16 cellular contexts compared by ENCODE assay signal in genomic region chr14:80136358-80136757, GRCh38.
DNase-seq lines count a peak whose midpoint lies in the region; ATAC-seq and TF ChIP-seq lines count a peak whose summit lies in the region.
"Had no signal": no experiment of that assay in that cellular context is flagged by ENCODE, and none has a peak within 500 bp of the region (broad histone marks: within the 10 kb centered on the region; RNA-seq: fewer than 3 reads in every experiment).

No MANE protein-coding gene starts in this region.

- peaks cover 3 to 39% (median 22%) of the 10 kb centered on the region in 8 donors for H3K9me3 Mint-ChIP-seq in CD4-positive, alpha-beta memory T cell

- no peaks in the 10 kb centered on the region for H3K4me1 Mint-ChIP-seq in CD4-positive, alpha-beta memory T cell
- H3K4me1 Mint-ChIP-seq: endodermal cell had no signal

- H3K27me3 Mint-ChIP-seq in CD4-positive, alpha-beta memory T cell, result no peaks in the 10 kb centered on the region
- H3K27me3 Mint-ChIP-seq: activated T-cell treated with anti-CD3 and anti-CD28 coated beads, Interleukin-2, amount 50 U/mL, for 24 hours had no signal

- H3K27me3 ChIP-seq in CD4-positive, alpha-beta memory T cell (ENCODE audit: insufficient read depth, low read length), result no peaks in the 10 kb centered on the region
- H3K27me3 ChIP-seq in RWPE2 (ENCODE audit: insufficient read depth, poor library complexity, severe bottlenecking) (no peaks in the 10 kb centered on the region), foreskin keratinocyte (no peaks in the 10 kb centered on the region), BE2C (no peaks in the 10 kb centered on the region), HAP-1 (ENCODE audit: low read depth) (no peaks in the 10 kb centered on the region)
- H3K27me3 ChIP-seq: transverse colon had no signal

- H3K4me1 ChIP-seq in CD4-positive, alpha-beta memory T cell (ENCODE audit: insufficient read depth, low read length), result no peaks in the 10 kb centered on the region
- no peaks in the 10 kb centered on the region for H3K4me1 ChIP-seq in RWPE2 (ENCODE audit: insufficient read depth, poor library complexity, severe bottlenecking)
- no peaks in the 10 kb centered on the region for H3K4me1 ChIP-seq in foreskin keratinocyte
- no peaks in the 10 kb centered on the region for H3K4me1 ChIP-seq in BE2C
- H3K4me1 ChIP-seq in HAP-1, result no peaks in the 10 kb centered on the region
- H3K4me1 ChIP-seq: transverse colon had no signal

- H3K4me3 ChIP-seq in CD4-positive, alpha-beta memory T cell (ENCODE audit: low read length in 2 of 2), result no peak overlapping the region
- no peak overlapping the region for H3K4me3 ChIP-seq in RWPE2 (ENCODE audit: severe bottlenecking)
- H3K4me3 ChIP-seq in BE2C (ENCODE audit: low read depth, low read length), result no peak overlapping the region
- no peak overlapping the region for H3K4me3 ChIP-seq in HAP-1
- H3K4me3 ChIP-seq: transverse colon had no signal

- no peaks in the 10 kb centered on the region for H3K36me3 Mint-ChIP-seq in CD4-positive, alpha-beta memory T cell

- no peak overlapping the region for H3K27ac Mint-ChIP-seq in CD4-positive, alpha-beta memory T cell
- H3K27ac Mint-ChIP-seq: activated T-cell treated with anti-CD3 and anti-CD28 coated beads, Interleukin-2, amount 50 U/mL, for 24 hours; endodermal cell had no signal

- peaks cover 0 to 9% of the 10 kb centered on the region in 2 donors for H3K9me3 ChIP-seq in CD4-positive, alpha-beta memory T cell (ENCODE audit: control insufficient read depth in 1 of 2, low read length in 2 of 2)
- no peaks in the 10 kb centered on the region for H3K9me3 ChIP-seq in RWPE2 (ENCODE audit: severe bottlenecking)
- no peaks in the 10 kb centered on the region; the same call in 1 of the 2 replicates for H3K9me3 ChIP-seq in BE2C
- no peaks in the 10 kb centered on the region for H3K9me3 ChIP-seq in HAP-1
- H3K9me3 ChIP-seq: transverse colon had no signal

- H3K36me3 ChIP-seq in CD4-positive, alpha-beta memory T cell (ENCODE audit: insufficient read depth, low read length), result no peaks in the 10 kb centered on the region
- H3K36me3 ChIP-seq in RWPE2 (ENCODE audit: low read depth) (no peaks in the 10 kb centered on the region), BE2C (no peaks in the 10 kb centered on the region), HAP-1 (replicated peaks) (no peaks in the 10 kb centered on the region)
- H3K36me3 ChIP-seq: transverse colon had no signal

- POLR2A ChIA-PET in CD4-positive, alpha-beta memory T cell (lab: Charles Lee; ENCODE audit: partially characterized antibody), result no interaction called here

- ATAC-seq in RWPE2 (ENCODE audit: low read depth) (peak; percentile 29; the same call in 2 of the 3 replicates), foreskin keratinocyte (peak; percentile 90), GM21515 (IDR thresholded peaks at IDR 0.05; ENCODE audit: unreplicated experiment) (no peak)

- TF ChIP-seq CTCF in RWPE2 (IDR thresholded peaks at IDR 0.05; ENCODE audit: poor library complexity, severe bottlenecking) (no peak), foreskin keratinocyte (conservative IDR thresholded peaks at IDR 0.05) (no peak), BE2C (IDR thresholded peaks at IDR 0.05; ENCODE audit: low read depth, low read length) (no peak)

- in situ Hi-C loops in HAP-1 (cut with MboI; ENCODE audit: low sequenced_read_pairs), result no loop called here

- CTCF ChIA-PET in CD4-positive, alpha-beta memory T cell (lab: Charles Lee; ENCODE audit: partially characterized antibody), result no interaction called here

- intact Hi-C loops in CD4-positive, alpha-beta memory T cell (cut with micrococcal nuclease), result no loop called here

- DNase-seq in CD4-positive, alpha-beta memory T cell, result peak in 3 of 5 donors; percentile 1 to 7 (median 2)
- DNase-seq in HT1080 (ENCODE audit: low read depth) (peak; percentile 23), RWPE2 (ENCODE audit: low spot score) (no peak), foreskin keratinocyte (peak; percentile 58 to 78), germinal center (ENCODE audit: low spot score) (no peak), BE2C (no peak), HAP-1 (ENCODE audit: low spot score in 2 of 2) (no peak)
- DNase-seq: activated CD4-positive, alpha-beta T cell treated with anti-CD3 and anti-CD28 coated beads, Interleukin-2, amount 50 U/mL, for 1 hour; activated T-cell treated with anti-CD3 and anti-CD28 coated beads, Interleukin-2, amount 50 U/mL, for 24 hours; endodermal cell; GOT3; NCI-H748 treated with DMSO at 0.1 percent for 48 hours; SIG-M5; stimulated activated CD4-positive, alpha-beta T cell treated with anti-CD3 and anti-CD28 coated beads, Interleukin-4, amount 100 ng/mL, for 24 hours; transverse colon had no signal

- no peak overlapping the region for H3K4me3 Mint-ChIP-seq in CD4-positive, alpha-beta memory T cell
- H3K4me3 Mint-ChIP-seq: activated T-cell treated with anti-CD3 and anti-CD28 coated beads, Interleukin-2, amount 50 U/mL, for 24 hours; endodermal cell had no signal

- H3K27ac ChIP-seq in CD4-positive, alpha-beta memory T cell (ENCODE audit: low read depth, low read length), result no peak overlapping the region
- H3K27ac ChIP-seq in RWPE2 (ENCODE audit: poor library complexity, severe bottlenecking), result no peak overlapping the region
- no peak overlapping the region for H3K27ac ChIP-seq in foreskin keratinocyte
- H3K27ac ChIP-seq: transverse colon had no signal

Comparison
In these comparisons a context has a peak if more than half of its experiments do, and no peak if none do; other contexts are left out.
1. DNase-seq: peak in CD4-positive, alpha-beta memory T cell (3 of 5), HT1080 (single experiment) and foreskin keratinocyte (2 of 2); none in RWPE2 (single experiment), germinal center (single experiment), BE2C (single experiment) and HAP-1 (0 of 2).